ENCODE assay signal across 19 cellular contexts in the genomic region with DNA sequence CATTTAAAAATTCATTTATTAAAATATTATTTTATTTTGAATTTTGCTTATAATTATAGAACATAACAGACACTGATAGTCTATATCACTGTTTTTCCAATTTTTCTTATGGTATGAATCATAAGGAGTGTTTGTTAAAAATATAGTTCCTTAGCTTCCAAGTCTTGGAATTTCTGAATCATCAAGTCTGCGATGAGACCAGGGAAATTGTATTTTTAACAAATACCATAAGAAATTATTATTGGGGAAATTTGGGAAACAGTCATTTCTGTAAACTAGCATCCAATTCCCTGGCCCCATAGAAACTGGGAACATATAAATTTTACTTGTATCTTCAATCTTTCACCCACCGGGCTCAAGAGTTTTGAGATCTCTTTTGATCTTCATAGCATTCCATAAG. TPM values are rescaled to one million over a fixed set of nuclear protein-coding genes. Genes with fewer than 3 reads are reported as not detected.
DNase-seq lines count a peak whose midpoint lies in the region; TF ChIP-seq lines count a peak whose summit lies in the region.
"Had no signal": no experiment of that assay in that cellular context is flagged by ENCODE, and none has a peak within 500 bp of the region (broad histone marks: within the 10 kb centered on the region; RNA-seq: fewer than 3 reads in every experiment).

No MANE protein-coding gene starts in this region.

- intact Hi-C loops in CD14-positive monocyte (cut with micrococcal nuclease): no loop called here

- no peak overlapping the region for H2BK5ac ChIP-seq in mesenchymal stem cell (ENCODE audit: low read depth, low read length, poor library complexity, severe bottlenecking)

- H3K4me2 ChIP-seq in OCI-LY1 (ENCODE audit: low read length) (no peak overlapping the region), mesenchymal stem cell (ENCODE audit: low read length, poor library complexity, severe bottlenecking) (no peak overlapping the region), neural progenitor cell (no peak overlapping the region)
- H3K4me2 ChIP-seq: A549, KMS-11 had no signal

- no peak overlapping the region for H3K27ac Mint-ChIP-seq in neural progenitor cell
- no peak overlapping the region for H3K27ac Mint-ChIP-seq in CD14-positive monocyte
- H3K27ac Mint-ChIP-seq: CD4-positive, CD25-positive, alpha-beta regulatory T cell had no signal

- TF ChIP-seq CTCF in OCI-LY1 (IDR thresholded peaks at IDR 0.05; ENCODE audit: low read length) (no peak), neural progenitor cell (IDR thresholded peaks at IDR 0.05) (no peak), CD14-positive monocyte (IDR thresholded peaks at IDR 0.05) (no peak)

- no peak overlapping the region for H4K91ac ChIP-seq in mesenchymal stem cell (ENCODE audit: low read length)

- H3K4me3 ChIP-seq in OCI-LY1 (ENCODE audit: low read depth, low read length, poor library complexity, severe bottlenecking) (no peak overlapping the region), mesenchymal stem cell (ENCODE audit: insufficient read depth in 1 of 2, low read depth in 1 of 2, low read length in 2 of 2) (no peak overlapping the region), neural progenitor cell (no peak overlapping the region)
- H3K4me3 ChIP-seq: A549 had no signal

- H2BK120ac ChIP-seq in mesenchymal stem cell (ENCODE audit: low read depth, low read length): no peak overlapping the region

- WGBS in mesenchymal stem cell: 80% methylated on average over 1 of the region's 2 CpGs

- peaks cover 4% of the 10 kb centered on the region for H3K27me3 Mint-ChIP-seq in neural progenitor cell (ENCODE audit: insufficient read depth, low read depth)
- peaks cover 0 to 2% (median 0%) of the 10 kb centered on the region in 3 donors for H3K27me3 Mint-ChIP-seq in CD14-positive monocyte (ENCODE audit: low read depth in 3 of 3)

- H3K27ac ChIP-seq in OCI-LY1 (ENCODE audit: low read depth, low read length, poor library complexity, severe bottlenecking) (no peak overlapping the region), mesenchymal stem cell (ENCODE audit: low read length, poor library complexity, severe bottlenecking) (no peak overlapping the region), neural progenitor cell (no peak overlapping the region)
- H3K27ac ChIP-seq: A549, KMS-11 had no signal

- H3K79me1 ChIP-seq in mesenchymal stem cell (replicated peaks; ENCODE audit: low read length, poor library complexity, severe bottlenecking): no peaks in the 10 kb centered on the region

- H2BK15ac ChIP-seq in mesenchymal stem cell (ENCODE audit: low read depth, poor library complexity, severe bottlenecking): no peak overlapping the region

- H3K4ac ChIP-seq in mesenchymal stem cell (ENCODE audit: low read depth in 1 of 2, low read length in 2 of 2): no peak overlapping the region

- H3K4me1 Mint-ChIP-seq in neural progenitor cell (no peaks in the 10 kb centered on the region), CD14-positive monocyte (peaks cover 8% of the 10 kb centered on the region)

- H3K27me3 ChIP-seq in OCI-LY1 (ENCODE audit: insufficient read depth, low read length) (no peaks in the 10 kb centered on the region), mesenchymal stem cell (ENCODE audit: control insufficient read depth in 1 of 2, insufficient read depth in 1 of 2, low read length in 2 of 2) (no peaks in the 10 kb centered on the region), neural progenitor cell (no peaks in the 10 kb centered on the region)

- no peak overlapping the region for H2BK12ac ChIP-seq in mesenchymal stem cell (ENCODE audit: low read length in 2 of 2)

- DNase-seq in EH (ENCODE audit: low read depth) (peak; percentile 63), dedifferentiated amniotic fluid mesenchymal stem cell (ENCODE audit: extremely low spot score) (peak; percentile 67), mesenchymal stem cell (no peak), neural progenitor cell (ENCODE audit: low spot score) (no peak), NCI-H82 (lab: John Stamatoyannopoulos, UW) (no peak), CD14-positive monocyte (ENCODE audit: low spot score) (no peak), NCI-H146 treated with DMSO at 0.1 percent for 48 hours (lab: John Stamatoyannopoulos, UW; ENCODE audit: unreplicated experiment) (no peak)
- DNase-seq: AML-193; CD4-positive, CD25-positive, alpha-beta regulatory T cell; DMS79; GF-D8; MM.1S; NCI-H1417; NCI-H2029 treated with DMSO at 0.1 percent for 48 hours; NCI-H510A; SHP77 had no signal

- H3K9me2 ChIP-seq in OCI-LY1 (ENCODE audit: low read depth, low read length): no peaks in the 10 kb centered on the region

- H3K79me2 ChIP-seq in OCI-LY1 (ENCODE audit: insufficient read depth, low read length) (no peaks in the 10 kb centered on the region), neural progenitor cell (ENCODE audit: low read depth) (no peaks in the 10 kb centered on the region)

- H3K4me3 Mint-ChIP-seq in neural progenitor cell (no peak overlapping the region), CD14-positive monocyte (no peak overlapping the region)
- H3K4me3 Mint-ChIP-seq: CD4-positive, CD25-positive, alpha-beta regulatory T cell had no signal

- no peak overlapping the region for H4K8ac ChIP-seq in mesenchymal stem cell (ENCODE audit: low read length)

- no peak overlapping the region for H3K9ac ChIP-seq in OCI-LY1 (ENCODE audit: low read length)
- H3K9ac ChIP-seq in mesenchymal stem cell (ENCODE audit: low read length): peak overlapping the region; percentile 52
- H3K9ac ChIP-seq in neural progenitor cell: no peak overlapping the region
- H3K9ac ChIP-seq: KMS-11 had no signal

- H3K4me1 ChIP-seq in OCI-LY1 (ENCODE audit: insufficient read depth, low read length, severe bottlenecking) (no peaks in the 10 kb centered on the region), mesenchymal stem cell (ENCODE audit: control insufficient read depth, insufficient read depth, low read depth, low read length) (no peaks in the 10 kb centered on the region), neural progenitor cell (no peaks in the 10 kb centered on the region)

- peaks cover 12% of the 10 kb centered on the region for H3K9me3 Mint-ChIP-seq in neural progenitor cell
- H3K9me3 Mint-ChIP-seq in CD14-positive monocyte: peaks cover 0 to 2% (median 0%) of the 10 kb centered on the region in 7 donors

- H3K18ac ChIP-seq in mesenchymal stem cell (ENCODE audit: low read depth in 1 of 2, low read length in 2 of 2): no peak overlapping the region

- no peak overlapping the region for H3K23ac ChIP-seq in mesenchymal stem cell (ENCODE audit: low read length in 2 of 2)

- no peak overlapping the region for H2AK5ac ChIP-seq in mesenchymal stem cell (ENCODE audit: low read length, severe bottlenecking)

- H3K14ac ChIP-seq in mesenchymal stem cell (ENCODE audit: low read length in 2 of 2): no peak overlapping the region

- H4K20me1 ChIP-seq in OCI-LY1 (ENCODE audit: insufficient read depth, low read length) (no peaks in the 10 kb centered on the region), neural progenitor cell (ENCODE audit: low read depth) (no peaks in the 10 kb centered on the region)

- peak overlapping the region; percentile 63; the same call in 1 of the 2 replicates for H2AFZ ChIP-seq in OCI-LY1 (ENCODE audit: low read length)
- no peak overlapping the region for H2AFZ ChIP-seq in mesenchymal stem cell (ENCODE audit: low read depth, low read length)
- no peak overlapping the region for H2AFZ ChIP-seq in neural progenitor cell (replicated peaks)

- no peaks in the 10 kb centered on the region for H3K36me3 Mint-ChIP-seq in neural progenitor cell
- H3K36me3 Mint-ChIP-seq in CD14-positive monocyte: no peaks in the 10 kb centered on the region
- H3K36me3 Mint-ChIP-seq: CD4-positive, CD25-positive, alpha-beta regulatory T cell had no signal

- H3K36me3 ChIP-seq in OCI-LY1 (ENCODE audit: insufficient read depth, low read length): no peaks in the 10 kb centered on the region
- H3K36me3 ChIP-seq in mesenchymal stem cell (ENCODE audit: control insufficient read depth in 1 of 2, insufficient read depth in 2 of 2, low read depth in 1 of 2, low read length in 2 of 2): no peaks in the 10 kb centered on the region
- H3K36me3 ChIP-seq in neural progenitor cell: no peaks in the 10 kb centered on the region

- H3K9me3 ChIP-seq in OCI-LY1 (ENCODE audit: low read length) (no peaks in the 10 kb centered on the region; the same call in 1 of the 2 replicates), mesenchymal stem cell (ENCODE audit: control insufficient read depth, low read length) (no peaks in the 10 kb centered on the region), neural progenitor cell (ENCODE audit: low read depth) (no peaks in the 10 kb centered on the region)
- H3K9me3 ChIP-seq: A549 had no signal

- no peaks in the 10 kb centered on the region; the same call in 1 of the 2 replicates for H3F3A ChIP-seq in OCI-LY1 (ENCODE audit: insufficient read depth, low read length)
- H3F3A ChIP-seq in neural progenitor cell (ENCODE audit: low read depth): no peaks in the 10 kb centered on the region

RNA-seq across cellular contexts. Expression of a gene that starts 38.0 kb away (rescaled TPM):
- polyA plus RNA-seq in mesenchymal stem cell (2013, experiment 1 of 2): 136 TPM
- 139 TPM for polyA plus RNA-seq in mesenchymal stem cell (2013, experiment 2 of 2)
- total RNA-seq in neural progenitor cell (ENCODE audit: low replicate concordance): 119 and 204 TPM in 2 replicates
- polyA plus RNA-seq in CD14-positive monocyte: 10 to 100 TPM; 62.4 to 81.0 TPM

Comparison
In these comparisons a context has a peak if more than half of its experiments do, and no peak if none do; other contexts are left out.
1. DNase-seq: peak in EH (single experiment) and dedifferentiated amniotic fluid mesenchymal stem cell (single experiment); none in mesenchymal stem cell (single experiment), neural progenitor cell (single experiment), NCI-H82 (single experiment), CD14-positive monocyte (single experiment) and NCI-H146 treated with DMSO at 0.1 percent for 48 hours (single experiment).